In the genomic region with DNA sequence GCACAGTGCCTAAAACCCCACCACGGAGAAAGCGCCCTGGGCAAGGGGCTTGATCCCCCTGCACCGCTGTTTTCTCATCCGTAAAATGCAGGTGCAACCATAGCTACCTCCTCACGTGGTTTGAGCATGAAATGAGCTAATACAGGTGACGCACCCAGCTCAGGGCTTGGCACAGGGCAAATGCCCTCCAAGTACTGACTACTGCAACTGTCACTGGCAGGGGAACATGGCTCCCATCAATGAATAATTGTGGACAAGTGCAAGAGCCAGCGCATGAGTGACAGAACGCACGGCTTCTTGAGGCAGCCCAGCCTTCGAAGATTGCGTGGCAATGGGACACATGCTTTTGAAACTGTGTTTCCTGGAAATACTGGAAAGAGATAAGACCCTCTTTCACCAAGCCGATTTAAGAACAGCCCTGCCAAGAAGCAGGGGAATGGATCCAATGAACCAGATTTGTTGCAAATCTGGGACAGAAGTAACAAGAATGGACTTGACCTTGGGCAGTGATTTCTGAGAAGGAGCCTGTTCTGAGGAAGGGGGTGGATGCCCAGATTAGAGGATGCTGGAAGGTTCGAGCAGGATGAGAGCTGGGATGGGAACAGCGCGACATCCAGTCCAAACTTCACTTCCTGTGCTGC, we compare ENCODE assay signal across 1 cellular context.
TF ChIP-seq lines count a peak whose summit lies in the region.

No MANE protein-coding gene starts in this region.

TF ChIP-seq in liver, 16 proteins besides CTCF, POLR2A, EP300 and RAD21 (continued from another document):
- TF ChIP-seq, protein P1, sequence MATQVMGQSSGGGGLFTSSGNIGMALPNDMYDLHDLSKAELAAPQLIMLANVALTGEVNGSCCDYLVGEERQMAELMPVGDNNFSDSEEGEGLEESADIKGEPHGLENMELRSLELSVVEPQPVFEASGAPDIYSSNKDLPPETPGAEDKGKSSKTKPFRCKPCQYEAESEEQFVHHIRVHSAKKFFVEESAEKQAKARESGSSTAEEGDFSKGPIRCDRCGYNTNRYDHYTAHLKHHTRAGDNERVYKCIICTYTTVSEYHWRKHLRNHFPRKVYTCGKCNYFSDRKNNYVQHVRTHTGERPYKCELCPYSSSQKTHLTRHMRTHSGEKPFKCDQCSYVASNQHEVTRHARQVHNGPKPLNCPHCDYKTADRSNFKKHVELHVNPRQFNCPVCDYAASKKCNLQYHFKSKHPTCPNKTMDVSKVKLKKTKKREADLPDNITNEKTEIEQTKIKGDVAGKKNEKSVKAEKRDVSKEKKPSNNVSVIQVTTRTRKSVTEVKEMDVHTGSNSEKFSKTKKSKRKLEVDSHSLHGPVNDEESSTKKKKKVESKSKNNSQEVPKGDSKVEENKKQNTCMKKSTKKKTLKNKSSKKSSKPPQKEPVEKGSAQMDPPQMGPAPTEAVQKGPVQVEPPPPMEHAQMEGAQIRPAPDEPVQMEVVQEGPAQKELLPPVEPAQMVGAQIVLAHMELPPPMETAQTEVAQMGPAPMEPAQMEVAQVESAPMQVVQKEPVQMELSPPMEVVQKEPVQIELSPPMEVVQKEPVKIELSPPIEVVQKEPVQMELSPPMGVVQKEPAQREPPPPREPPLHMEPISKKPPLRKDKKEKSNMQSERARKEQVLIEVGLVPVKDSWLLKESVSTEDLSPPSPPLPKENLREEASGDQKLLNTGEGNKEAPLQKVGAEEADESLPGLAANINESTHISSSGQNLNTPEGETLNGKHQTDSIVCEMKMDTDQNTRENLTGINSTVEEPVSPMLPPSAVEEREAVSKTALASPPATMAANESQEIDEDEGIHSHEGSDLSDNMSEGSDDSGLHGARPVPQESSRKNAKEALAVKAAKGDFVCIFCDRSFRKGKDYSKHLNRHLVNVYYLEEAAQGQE (IDR thresholded peaks at IDR 0.05), result no peak
TF ChIP-seq in liver: peak in this region for 1.
